Comparison of ENCODE assay signal across 8 cellular contexts in the genomic region with DNA sequence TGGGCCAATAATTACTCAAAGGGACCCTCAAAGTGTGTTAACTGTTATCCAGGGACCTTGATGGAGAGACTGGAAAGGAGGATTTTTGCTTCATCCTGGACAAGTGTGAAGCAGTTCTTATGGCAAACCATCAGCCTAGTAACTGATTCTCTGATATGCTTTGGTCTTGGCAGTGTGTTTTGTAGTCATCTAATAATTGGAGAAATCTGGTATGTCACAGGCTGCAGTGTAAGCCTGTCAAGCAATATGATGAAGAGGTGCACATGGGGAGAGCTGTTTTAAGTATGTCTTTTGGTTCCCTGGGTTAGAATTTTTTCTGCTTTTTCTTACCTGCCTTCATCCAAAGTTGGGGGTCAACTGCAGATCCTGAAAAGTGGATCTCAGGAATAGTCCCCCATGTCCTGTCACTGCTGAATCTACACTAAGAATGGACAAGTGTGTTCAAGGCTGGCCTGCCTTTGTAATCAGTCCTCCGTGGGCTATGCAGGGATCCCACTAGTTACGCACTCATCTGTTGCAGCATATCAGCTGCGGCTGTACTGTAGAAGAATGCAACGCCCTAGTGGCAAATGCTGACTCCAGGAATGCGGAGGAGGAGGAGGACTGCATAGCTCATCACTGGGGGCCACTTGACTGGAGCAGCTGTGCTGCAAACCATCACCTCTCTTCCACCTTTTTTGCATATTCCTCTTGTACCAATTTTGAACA. TPM values are rescaled to one million over a fixed set of nuclear protein-coding genes. Genes with fewer than 3 reads are reported as not detected.
DNase-seq lines count a peak whose midpoint lies in the region; ATAC-seq and TF ChIP-seq lines count a peak whose summit lies in the region.

No MANE protein-coding gene starts in this region.

- TF ChIP-seq CTCF in WI38 (IDR thresholded peaks at IDR 0.05; ENCODE audit: low read depth, low read length) (no peak), esophagus muscularis mucosa (IDR thresholded peaks at IDR 0.05) (no peak), neural crest cell (conservative IDR thresholded peaks at IDR 0.05) (peak; percentile 19)

- H3K27me3 Mint-ChIP-seq in neural crest cell (ENCODE audit: low read depth): no peaks in the 10 kb centered on the region

- H3K4me3 Mint-ChIP-seq in neural crest cell: no peak overlapping the region

- peaks cover 40% of the 10 kb centered on the region for H3K4me1 Mint-ChIP-seq in neural crest cell

- ATAC-seq in GM18861 (IDR thresholded peaks at IDR 0.05; ENCODE audit: unreplicated experiment): no peak
- no peak for ATAC-seq in GM18867 (IDR thresholded peaks at IDR 0.05; ENCODE audit: unreplicated experiment)

- 19% methylated on average over 5 of the region's 5 CpGs for WGBS in esophagus muscularis mucosa

- POLR2A ChIA-PET in HEK293T (lab: Yijun Ruan, JAX): interaction anchor here (0.9 to 1.2 kb wide), 4 partner anchors 8 to 49 kb away, joined by 3 to 4 read pairs (median 4); no protein-coding TSS in a partner anchor

- no peaks in the 10 kb centered on the region for H3K36me3 ChIP-seq in esophagus muscularis mucosa

- DNase-seq in 8988T: peak; percentile 63
- peak; percentile 41 for DNase-seq in HEK293T (ENCODE audit: extremely low spot score)
- no peak for DNase-seq in esophagus muscularis mucosa (ENCODE audit: extremely low spot score)
- peak; percentile 5 for DNase-seq in neural crest cell (ENCODE audit: low read depth, low spot score)
- DNase-seq in NCI-H748 treated with DMSO at 0.1 percent for 48 hours (lab: John Stamatoyannopoulos, UW): no peak

- intact Hi-C loops in esophagus muscularis mucosa (cut with DNase I): no loop called here

- H3K4me3 ChIP-seq in WI38 (ENCODE audit: low read depth, low read length): peak overlapping the region; percentile 91
- H3K4me3 ChIP-seq in esophagus muscularis mucosa: peak overlapping the region; percentile 77 to 99 (median 96)

- no peaks in the 10 kb centered on the region for H3K27me3 ChIP-seq in esophagus muscularis mucosa

- CTCF ChIA-PET in HEK293T (lab: Yijun Ruan, JAX): no interaction called here

- H3K36me3 Mint-ChIP-seq in neural crest cell (ENCODE audit: low read depth): no peaks in the 10 kb centered on the region

- H3K27ac ChIP-seq in esophagus muscularis mucosa (replicated peaks in 1 of 4): peak overlapping the region; percentile 98 to 100 (median 99)

- TF ChIP-seq EP300 in esophagus muscularis mucosa (IDR thresholded peaks at IDR 0.05): no peak

- peaks cover 74 to 86% (median 86%) of the 10 kb centered on the region in 4 donors for H3K4me1 ChIP-seq in esophagus muscularis mucosa

- H3K9me3 ChIP-seq in esophagus muscularis mucosa: no peaks in the 10 kb centered on the region

- no peaks in the 10 kb centered on the region for H3K9me3 Mint-ChIP-seq in neural crest cell

- TF ChIP-seq POLR2A in esophagus muscularis mucosa (IDR thresholded peaks at IDR 0.05; ENCODE audit: low read depth): peak; percentile 12

- H3K27ac Mint-ChIP-seq in neural crest cell (ENCODE audit: unreplicated experiment): no peak overlapping the region

TF ChIP-seq in HEK293T, 16 proteins besides CTCF, POLR2A, EP300 and RAD21:
- TF ChIP-seq CTBP1 (IDR thresholded peaks at IDR 0.05; ENCODE audit: borderline replicate concordance) (0 out of 2 replicates have a peak, but pooled peaks have one; percentile 20), ZNF384 (IDR thresholded peaks at IDR 0.05) (no peak), SP1 (IDR thresholded peaks at IDR 0.05) (no peak), BHLHE40 (IDR thresholded peaks at IDR 0.05; ENCODE audit: borderline replicate concordance) (no peak)

RNA-seq across cellular contexts. Expression of gene SPTAN1, which starts 1.9 kb away (rescaled TPM):
- total RNA-seq in esophagus muscularis mucosa: 100 to 1,000 TPM; 204 to 368 (median 348) TPM
- total RNA-seq in neural crest cell: 280 and 289 TPM in 2 replicates

RNA-seq across cellular contexts. Expression of gene GLE1, which starts 49.8 kb away (rescaled TPM):
- total RNA-seq in esophagus muscularis mucosa: 10 to 100 TPM; 18.3 to 27.8 (median 20.5) TPM
- total RNA-seq in neural crest cell: 25.8 and 28.0 TPM in 2 replicates

Comparison
In these comparisons a context has a peak if more than half of its experiments do, and no peak if none do; other contexts are left out.
1. DNase-seq: peak in 8988T (single experiment), HEK293T (single experiment) and neural crest cell (single experiment); none in esophagus muscularis mucosa (single experiment) and NCI-H748 treated with DMSO at 0.1 percent for 48 hours (single experiment).